20 cellular contexts compared by ENCODE assay signal in genomic region chr11:2742201-2742600, GRCh38. TPM values are rescaled to one million over a fixed set of nuclear protein-coding genes. Genes with fewer than 3 reads are reported as not detected.
DNase-seq lines count a peak whose midpoint lies in the region; ATAC-seq and TF ChIP-seq lines count a peak whose summit lies in the region.
"Had no signal": no experiment of that assay in that cellular context is flagged by ENCODE, and none has a peak within 500 bp of the region (broad histone marks: within the 10 kb centered on the region; RNA-seq: fewer than 3 reads in every experiment).

No MANE protein-coding gene starts in this region.

- H3K27me3 ChIP-seq in heart right ventricle, result no peaks in the 10 kb centered on the region
- no peaks in the 10 kb centered on the region for H3K27me3 ChIP-seq in left ventricle myocardium inferior (ENCODE audit: low read depth)
- no peaks in the 10 kb centered on the region for H3K27me3 ChIP-seq in osteoblast (ENCODE audit: insufficient read depth, low read length)
- H3K27me3 ChIP-seq in vagina, result no peaks in the 10 kb centered on the region
- H3K27me3 ChIP-seq: upper lobe of left lung had no signal

- TF ChIP-seq CTCF in heart right ventricle (IDR thresholded peaks at IDR 0.05) (no peak), left ventricle myocardium inferior (IDR thresholded peaks at IDR 0.05; ENCODE audit: borderline replicate concordance) (no peak), osteoblast (IDR thresholded peaks at IDR 0.05; ENCODE audit: extremely low read depth, low read depth, low read length) (no peak), vagina (IDR thresholded peaks at IDR 0.05) (no peak)

- intact Hi-C loops in Right ventricle myocardium inferior (cut with DNase I) (no loop called here), heart right ventricle (cut with DNase I) (no loop called here), left ventricle myocardium inferior (cut with micrococcal nuclease) (no loop called here), vagina (cut with DNase I) (no loop called here)

- peaks cover 0 to 41% (median 18%) of the 10 kb centered on the region in 9 donors for H3K4me1 ChIP-seq in heart right ventricle
- H3K4me1 ChIP-seq in left ventricle myocardium inferior, result peaks cover 24% of the 10 kb centered on the region
- peaks cover 19% of the 10 kb centered on the region for H3K4me1 ChIP-seq in osteoblast (ENCODE audit: insufficient read depth, low read length)
- H3K4me1 ChIP-seq in vagina, result peaks cover 30% of the 10 kb centered on the region

- no peak overlapping the region for H3K27ac ChIP-seq in heart right ventricle
- no peak overlapping the region for H3K27ac ChIP-seq in left ventricle myocardium inferior (replicated peaks)
- no peak overlapping the region for H3K27ac ChIP-seq in osteoblast (ENCODE audit: low read depth, low read length)
- peak overlapping the region; percentile 90 for H3K27ac ChIP-seq in vagina
- H3K27ac ChIP-seq: GM23248 had no signal

- no peaks in the 10 kb centered on the region for H3K79me2 ChIP-seq in osteoblast (ENCODE audit: insufficient read depth, low read length)

- ATAC-seq in Right ventricle myocardium inferior (no peak), heart right ventricle (no peak), GM21381 (IDR thresholded peaks at IDR 0.05; ENCODE audit: unreplicated experiment) (no peak)
- ATAC-seq: activated CD8-positive, alpha-beta T cell treated with anti-CD3 and anti-CD28 coated beads, Interleukin-2, amount 10 ng/mL, durations not matched to agents 7 days and 5 days had no signal

- no peak overlapping the region for H3K4me2 ChIP-seq in osteoblast (ENCODE audit: insufficient read depth, low read length)
- H3K4me2 ChIP-seq: SK-N-SH had no signal

- no peak overlapping the region for H2AFZ ChIP-seq in osteoblast (ENCODE audit: low read length)

- no peak overlapping the region for H3K4me3 ChIP-seq in heart right ventricle
- no peak overlapping the region for H3K4me3 ChIP-seq in left ventricle myocardium inferior
- H3K4me3 ChIP-seq in osteoblast (ENCODE audit: insufficient read depth, low read length), result no peak overlapping the region
- H3K4me3 ChIP-seq in vagina, result no peak overlapping the region
- H3K4me3 ChIP-seq: GM23248, upper lobe of left lung had no signal

- no peak for TF ChIP-seq POLR2A in vagina (IDR thresholded peaks at IDR 0.05)

- H3K9me3 ChIP-seq in heart right ventricle (no peaks in the 10 kb centered on the region), left ventricle myocardium inferior (replicated peaks) (no peaks in the 10 kb centered on the region), osteoblast (ENCODE audit: low read depth, low read length) (no peaks in the 10 kb centered on the region), vagina (no peaks in the 10 kb centered on the region)
- H3K9me3 ChIP-seq: SK-N-SH, upper lobe of left lung had no signal

- no peaks in the 10 kb centered on the region for H4K20me1 ChIP-seq in osteoblast (ENCODE audit: insufficient read depth, low read length)

- WGBS in heart right ventricle, 2 donors, result 93 to 99% methylated on average over 5 of the region's 5 CpGs

- DNase-seq in Right ventricle myocardium inferior (ENCODE audit: missing footprints) (peak; percentile 55), heart right ventricle (no peak), left ventricle myocardium inferior (peak; percentile 4), osteoblast (ENCODE audit: insufficient read length, low spot score, missing footprints) (peak; percentile 84), vagina (ENCODE audit: extremely low spot score in 2 of 2) (no peak), NCI-H510A (lab: John Stamatoyannopoulos, UW) (no peak)
- DNase-seq in stimulated activated CD4-positive, alpha-beta T cell treated with anti-CD3 and anti-CD28 coated beads, Interleukin-2, amount 100 ng/mL, for 48 hours, result no peak
- DNase-seq: activated CD4-positive, CD25-positive, alpha-beta regulatory T cell; activated CD8-positive, alpha-beta T cell treated with anti-CD3 and anti-CD28 coated beads, Interleukin-2, amount 10 ng/mL, durations not matched to agents 7 days and 5 days; activated naive CD4-positive, alpha-beta T cell treated with anti-CD3 and anti-CD28 coated beads, Interleukin-2, amount 10 ng/mL, durations not matched to agents 7 days and 5 days; activated T-cell treated with anti-CD3 and anti-CD28 coated beads, Interleukin-2, amount 50 U/mL, for 24 hours; kidney glomerular epithelial cell; midbrain; NCI-H1436 treated with DMSO at 0.1 percent for 48 hours; NCI-H69; SK-N-SH; stimulated activated naive CD4-positive, alpha-beta T cell had no signal

- no peaks in the 10 kb centered on the region for H3K36me3 ChIP-seq in heart right ventricle
- no peaks in the 10 kb centered on the region for H3K36me3 ChIP-seq in left ventricle myocardium inferior
- H3K36me3 ChIP-seq in osteoblast (ENCODE audit: insufficient read depth, low read length), result no peaks in the 10 kb centered on the region
- no peaks in the 10 kb centered on the region for H3K36me3 ChIP-seq in vagina
- H3K36me3 ChIP-seq: upper lobe of left lung had no signal

RNA-seq across cellular contexts. Expression of gene KCNQ1OT1, which starts 42.4 kb away (rescaled TPM):
- total RNA-seq in Right ventricle myocardium inferior (0.32 TPM), heart right ventricle (under 1 TPM; 0.28 to 0.56 (median 0.43) TPM), left ventricle myocardium inferior (0.33 TPM), osteoblast (5.1 and 6.2 TPM in 2 replicates), vagina (3.4 TPM)
- under 1 TPM; 0.01 to 0.73 TPM for polyA plus RNA-seq in heart right ventricle

Comparison
In these comparisons a context has a peak if more than half of its experiments do, and no peak if none do; other contexts are left out.
1. DNase-seq: peak in Right ventricle myocardium inferior (single experiment), left ventricle myocardium inferior (single experiment) and osteoblast (single experiment); none in heart right ventricle (0 of 2), vagina (0 of 2), stimulated activated CD4-positive, alpha-beta T cell treated with anti-CD3 and anti-CD28 coated beads, Interleukin-2, amount 100 ng/mL, for 48 hours (0 of 2) and NCI-H510A (single experiment).